Comparison of ENCODE assay signal across 1 cellular context in the genomic region with DNA sequence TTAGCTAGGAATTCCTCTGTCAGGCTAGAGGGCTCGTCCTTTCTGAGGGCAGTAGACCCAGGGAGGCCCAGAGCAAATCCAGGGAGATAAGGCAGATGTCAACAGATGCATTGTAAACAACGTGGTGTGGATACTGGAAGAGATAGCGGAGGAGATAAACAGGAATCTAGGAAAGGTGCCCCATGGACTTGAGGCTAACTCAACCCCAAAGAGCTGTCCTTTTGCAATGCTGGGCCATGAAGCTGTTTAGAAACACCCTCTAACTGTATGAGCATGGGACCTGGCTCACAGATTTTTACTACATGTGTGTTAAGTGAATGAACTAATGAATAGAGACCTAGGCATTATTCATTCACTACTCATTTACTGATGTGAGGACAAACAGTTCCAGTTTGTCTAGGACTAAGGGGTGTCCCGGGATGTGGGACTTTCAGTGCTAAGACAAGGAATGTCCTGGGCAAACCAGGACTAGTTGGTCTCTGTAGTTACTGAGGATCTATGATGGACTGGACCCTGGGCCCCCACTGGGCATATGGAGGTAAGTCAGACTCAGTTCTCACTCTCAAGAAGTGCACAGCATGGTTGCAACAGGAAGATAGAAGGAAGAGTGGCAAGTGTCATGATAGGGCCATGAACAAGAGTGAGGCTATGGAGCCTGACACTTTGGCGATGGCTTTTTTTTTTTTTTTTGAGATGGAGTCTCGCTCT.
TF ChIP-seq lines count a peak whose summit lies in the region.

No MANE protein-coding gene starts in this region.

TF ChIP-seq in H1, 55 proteins besides CTCF, POLR2A, EP300 and RAD21 (continued from another document):
- TF ChIP-seq, protein P1, sequence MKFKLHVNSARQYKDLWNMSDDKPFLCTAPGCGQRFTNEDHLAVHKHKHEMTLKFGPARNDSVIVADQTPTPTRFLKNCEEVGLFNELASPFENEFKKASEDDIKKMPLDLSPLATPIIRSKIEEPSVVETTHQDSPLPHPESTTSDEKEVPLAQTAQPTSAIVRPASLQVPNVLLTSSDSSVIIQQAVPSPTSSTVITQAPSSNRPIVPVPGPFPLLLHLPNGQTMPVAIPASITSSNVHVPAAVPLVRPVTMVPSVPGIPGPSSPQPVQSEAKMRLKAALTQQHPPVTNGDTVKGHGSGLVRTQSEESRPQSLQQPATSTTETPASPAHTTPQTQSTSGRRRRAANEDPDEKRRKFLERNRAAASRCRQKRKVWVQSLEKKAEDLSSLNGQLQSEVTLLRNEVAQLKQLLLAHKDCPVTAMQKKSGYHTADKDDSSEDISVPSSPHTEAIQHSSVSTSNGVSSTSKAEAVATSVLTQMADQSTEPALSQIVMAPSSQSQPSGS (IDR thresholded peaks at IDR 0.05; ENCODE audit: low read length) = no peak
- TF ChIP-seq, protein P2, sequence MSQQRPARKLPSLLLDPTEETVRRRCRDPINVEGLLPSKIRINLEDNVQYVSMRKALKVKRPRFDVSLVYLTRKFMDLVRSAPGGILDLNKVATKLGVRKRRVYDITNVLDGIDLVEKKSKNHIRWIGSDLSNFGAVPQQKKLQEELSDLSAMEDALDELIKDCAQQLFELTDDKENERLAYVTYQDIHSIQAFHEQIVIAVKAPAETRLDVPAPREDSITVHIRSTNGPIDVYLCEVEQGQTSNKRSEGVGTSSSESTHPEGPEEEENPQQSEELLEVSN (IDR thresholded peaks at IDR 0.05) = no peak
